In the genomic region with DNA sequence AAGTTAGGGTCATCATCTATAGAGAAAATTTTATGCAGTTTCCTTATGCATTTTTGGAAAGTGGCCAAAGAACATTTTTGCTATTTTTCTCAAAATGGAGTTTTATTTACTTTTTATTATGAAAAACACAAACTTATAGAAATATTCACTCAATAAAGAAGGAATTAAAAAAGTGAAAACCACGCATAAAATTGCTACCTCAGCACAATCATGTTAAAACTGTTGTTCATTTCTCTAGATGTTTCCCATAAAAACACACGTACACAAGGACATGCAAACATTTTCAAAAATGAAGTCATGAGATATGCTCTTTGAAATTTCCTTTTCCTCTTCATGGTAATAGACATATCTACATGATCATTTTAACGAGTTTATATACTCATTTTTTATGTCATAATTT, we compare ENCODE assay signal across 3 cellular contexts.
TF ChIP-seq lines count a peak whose summit lies in the region.

No MANE protein-coding gene starts in this region.

TF ChIP-seq in A549, 52 proteins besides CTCF, POLR2A, EP300 and RAD21:
- TF ChIP-seq HDAC2 (IDR thresholded peaks at IDR 0.05) (no peak), MAFK (IDR thresholded peaks at IDR 0.05; ENCODE audit: partially characterized antibody) (peak; percentile 79)

TF ChIP-seq in IMR-90, 13 proteins besides CTCF, POLR2A, EP300 and RAD21:
- TF ChIP-seq FOS (IDR thresholded peaks at IDR 0.05; ENCODE audit: low read depth, low read length): no peak
- no peak for TF ChIP-seq NFE2L2 (IDR thresholded peaks at IDR 0.05; ENCODE audit: low read depth, low read length)
- no peak for TF ChIP-seq SMC3 (IDR thresholded peaks at IDR 0.05; ENCODE audit: low read depth, low read length)
- TF ChIP-seq, protein P1, sequence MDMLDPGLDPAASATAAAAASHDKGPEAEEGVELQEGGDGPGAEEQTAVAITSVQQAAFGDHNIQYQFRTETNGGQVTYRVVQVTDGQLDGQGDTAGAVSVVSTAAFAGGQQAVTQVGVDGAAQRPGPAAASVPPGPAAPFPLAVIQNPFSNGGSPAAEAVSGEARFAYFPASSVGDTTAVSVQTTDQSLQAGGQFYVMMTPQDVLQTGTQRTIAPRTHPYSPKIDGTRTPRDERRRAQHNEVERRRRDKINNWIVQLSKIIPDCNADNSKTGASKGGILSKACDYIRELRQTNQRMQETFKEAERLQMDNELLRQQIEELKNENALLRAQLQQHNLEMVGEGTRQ (IDR thresholded peaks at IDR 0.05; ENCODE audit: low read depth, low read length): no peak
- TF ChIP-seq MXI1 (IDR thresholded peaks at IDR 0.05; ENCODE audit: borderline replicate concordance, low read depth, low read length): no peak
- peak; percentile 95 for TF ChIP-seq MAFK (IDR thresholded peaks at IDR 0.05; ENCODE audit: low read depth, low read length)

TF ChIP-seq in K562, 482 proteins besides CTCF, POLR2A, EP300 and RAD21:
- TF ChIP-seq NFE2L1 (tag; IDR thresholded peaks at IDR 0.05; ENCODE audit: borderline replicate concordance, low read depth) (no peak), MTA2 (IDR thresholded peaks at IDR 0.05; ENCODE audit: low read depth) (no peak), SMAD1 (IDR thresholded peaks at IDR 0.05; ENCODE audit: low read depth, low read length, partially characterized antibody) (no peak), CBFA2T2 (conservative IDR thresholded peaks at IDR 0.05) (no peak), C11orf30 (IDR thresholded peaks at IDR 0.05; ENCODE audit: low read depth) (peak; percentile 16; the same call in 1 of the 2 replicates), PTTG1 (tag; IDR thresholded peaks at IDR 0.05; ENCODE audit: low read depth) (no peak), RFX5 (IDR thresholded peaks at IDR 0.05; ENCODE audit: low read depth, low read length) (no peak), MAFF (IDR thresholded peaks at IDR 0.05; ENCODE audit: low read length) (peak; percentile 59), ZNF316 (IDR thresholded peaks at IDR 0.05) (peak; percentile 62), MAFG (tag; conservative IDR thresholded peaks at IDR 0.05) (0 out of 2 replicates have a peak, but pooled peaks have one; percentile 21), XRCC5 (IDR thresholded peaks at IDR 0.05; ENCODE audit: low read depth, low read length) (no peak), MCM7 (IDR thresholded peaks at IDR 0.05) (no peak), ZFP1 (CRISPR knock-in tag; IDR thresholded peaks at IDR 0.05) (no peak), ELF4 (CRISPR knock-in tag; IDR thresholded peaks at IDR 0.05) (no peak), MAFK (IDR thresholded peaks at IDR 0.05; ENCODE audit: low read length) (peak; percentile 67), NCOA2 (IDR thresholded peaks at IDR 0.05; ENCODE audit: partially characterized antibody in 2 of 2) (no peak), SMAD3 (CRISPR knock-in tag; conservative IDR thresholded peaks at IDR 0.05) (no peak), YY1 (IDR thresholded peaks at IDR 0.05; ENCODE audit: borderline replicate concordance in 1 of 3, control insufficient read depth in 1 of 3, extremely low read depth in 1 of 3, insufficient read depth in 3 of 3, insufficient read length in 1 of 3, insufficient replicate concordance in 2 of 3, low read depth in 1 of 3, low read length in 2 of 3) (no peak)
- TF ChIP-seq, protein P2, sequence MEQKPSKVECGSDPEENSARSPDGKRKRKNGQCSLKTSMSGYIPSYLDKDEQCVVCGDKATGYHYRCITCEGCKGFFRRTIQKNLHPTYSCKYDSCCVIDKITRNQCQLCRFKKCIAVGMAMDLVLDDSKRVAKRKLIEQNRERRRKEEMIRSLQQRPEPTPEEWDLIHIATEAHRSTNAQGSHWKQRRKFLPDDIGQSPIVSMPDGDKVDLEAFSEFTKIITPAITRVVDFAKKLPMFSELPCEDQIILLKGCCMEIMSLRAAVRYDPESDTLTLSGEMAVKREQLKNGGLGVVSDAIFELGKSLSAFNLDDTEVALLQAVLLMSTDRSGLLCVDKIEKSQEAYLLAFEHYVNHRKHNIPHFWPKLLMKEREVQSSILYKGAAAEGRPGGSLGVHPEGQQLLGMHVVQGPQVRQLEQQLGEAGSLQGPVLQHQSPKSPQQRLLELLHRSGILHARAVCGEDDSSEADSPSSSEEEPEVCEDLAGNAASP (IDR thresholded peaks at IDR 0.05): no peak
- TF ChIP-seq, protein P3, sequence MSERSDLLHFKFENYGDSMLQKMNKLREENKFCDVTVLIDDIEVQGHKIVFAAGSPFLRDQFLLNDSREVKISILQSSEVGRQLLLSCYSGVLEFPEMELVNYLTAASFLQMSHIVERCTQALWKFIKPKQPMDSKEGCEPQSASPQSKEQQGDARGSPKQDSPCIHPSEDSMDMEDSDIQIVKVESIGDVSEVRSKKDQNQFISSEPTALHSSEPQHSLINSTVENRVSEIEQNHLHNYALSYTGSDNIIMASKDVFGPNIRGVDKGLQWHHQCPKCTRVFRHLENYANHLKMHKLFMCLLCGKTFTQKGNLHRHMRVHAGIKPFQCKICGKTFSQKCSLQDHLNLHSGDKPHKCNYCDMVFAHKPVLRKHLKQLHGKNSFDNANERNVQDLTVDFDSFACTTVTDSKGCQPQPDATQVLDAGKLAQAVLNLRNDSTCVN (CRISPR knock-in tag; IDR thresholded peaks at IDR 0.05): no peak
- TF ChIP-seq, protein P4, sequence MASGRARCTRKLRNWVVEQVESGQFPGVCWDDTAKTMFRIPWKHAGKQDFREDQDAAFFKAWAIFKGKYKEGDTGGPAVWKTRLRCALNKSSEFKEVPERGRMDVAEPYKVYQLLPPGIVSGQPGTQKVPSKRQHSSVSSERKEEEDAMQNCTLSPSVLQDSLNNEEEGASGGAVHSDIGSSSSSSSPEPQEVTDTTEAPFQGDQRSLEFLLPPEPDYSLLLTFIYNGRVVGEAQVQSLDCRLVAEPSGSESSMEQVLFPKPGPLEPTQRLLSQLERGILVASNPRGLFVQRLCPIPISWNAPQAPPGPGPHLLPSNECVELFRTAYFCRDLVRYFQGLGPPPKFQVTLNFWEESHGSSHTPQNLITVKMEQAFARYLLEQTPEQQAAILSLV (tag; IDR thresholded peaks at IDR 0.05): no peak
- TF ChIP-seq, protein P5, sequence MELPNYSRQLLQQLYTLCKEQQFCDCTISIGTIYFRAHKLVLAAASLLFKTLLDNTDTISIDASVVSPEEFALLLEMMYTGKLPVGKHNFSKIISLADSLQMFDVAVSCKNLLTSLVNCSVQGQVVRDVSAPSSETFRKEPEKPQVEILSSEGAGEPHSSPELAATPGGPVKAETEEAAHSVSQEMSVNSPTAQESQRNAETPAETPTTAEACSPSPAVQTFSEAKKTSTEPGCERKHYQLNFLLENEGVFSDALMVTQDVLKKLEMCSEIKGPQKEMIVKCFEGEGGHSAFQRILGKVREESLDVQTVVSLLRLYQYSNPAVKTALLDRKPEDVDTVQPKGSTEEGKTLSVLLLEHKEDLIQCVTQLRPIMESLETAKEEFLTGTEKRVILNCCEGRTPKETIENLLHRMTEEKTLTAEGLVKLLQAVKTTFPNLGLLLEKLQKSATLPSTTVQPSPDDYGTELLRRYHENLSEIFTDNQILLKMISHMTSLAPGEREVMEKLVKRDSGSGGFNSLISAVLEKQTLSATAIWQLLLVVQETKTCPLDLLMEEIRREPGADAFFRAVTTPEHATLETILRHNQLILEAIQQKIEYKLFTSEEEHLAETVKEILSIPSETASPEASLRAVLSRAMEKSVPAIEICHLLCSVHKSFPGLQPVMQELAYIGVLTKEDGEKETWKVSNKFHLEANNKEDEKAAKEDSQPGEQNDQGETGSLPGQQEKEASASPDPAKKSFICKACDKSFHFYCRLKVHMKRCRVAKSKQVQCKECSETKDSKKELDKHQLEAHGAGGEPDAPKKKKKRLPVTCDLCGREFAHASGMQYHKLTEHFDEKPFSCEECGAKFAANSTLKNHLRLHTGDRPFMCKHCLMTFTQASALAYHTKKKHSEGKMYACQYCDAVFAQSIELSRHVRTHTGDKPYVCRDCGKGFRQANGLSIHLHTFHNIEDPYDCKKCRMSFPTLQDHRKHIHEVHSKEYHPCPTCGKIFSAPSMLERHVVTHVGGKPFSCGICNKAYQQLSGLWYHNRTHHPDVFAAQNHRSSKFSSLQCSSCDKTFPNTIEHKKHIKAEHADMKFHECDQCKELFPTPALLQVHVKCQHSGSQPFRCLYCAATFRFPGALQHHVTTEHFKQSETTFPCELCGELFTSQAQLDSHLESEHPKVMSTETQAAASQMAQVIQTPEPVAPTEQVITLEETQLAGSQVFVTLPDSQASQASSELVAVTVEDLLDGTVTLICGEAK (IDR thresholded peaks at IDR 0.05): no peak
- TF ChIP-seq, protein P5 (CRISPR knock-in tag; IDR thresholded peaks at IDR 0.05): no peak
TF ChIP-seq in K562: peak in this region for 5.
